ENCODE assay signal across 1 cellular context in the genomic region with DNA sequence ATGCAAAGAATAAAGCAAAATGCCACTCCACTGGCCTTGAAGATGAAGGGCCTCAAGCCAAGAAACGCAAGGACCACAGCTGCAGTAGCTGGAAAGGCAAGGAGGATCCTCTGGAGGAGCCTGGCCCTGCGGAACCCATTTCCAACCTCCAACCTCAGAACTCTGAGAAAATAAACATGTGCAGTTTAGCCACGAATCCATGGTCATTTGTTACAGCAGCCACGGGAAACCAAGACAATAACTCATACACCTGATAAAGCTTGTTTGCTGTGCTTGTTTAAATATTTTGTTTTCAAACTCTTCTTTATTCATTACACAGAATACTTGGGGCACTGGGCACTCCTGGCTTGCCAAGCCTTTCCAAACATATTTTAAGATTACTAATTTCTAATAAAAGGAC.
TF ChIP-seq lines count a peak whose summit lies in the region.

No MANE protein-coding gene starts in this region.

TF ChIP-seq in GM23338, 12 proteins besides CTCF, POLR2A, EP300 and RAD21 (continued from another document):
- TF ChIP-seq, protein P1, sequence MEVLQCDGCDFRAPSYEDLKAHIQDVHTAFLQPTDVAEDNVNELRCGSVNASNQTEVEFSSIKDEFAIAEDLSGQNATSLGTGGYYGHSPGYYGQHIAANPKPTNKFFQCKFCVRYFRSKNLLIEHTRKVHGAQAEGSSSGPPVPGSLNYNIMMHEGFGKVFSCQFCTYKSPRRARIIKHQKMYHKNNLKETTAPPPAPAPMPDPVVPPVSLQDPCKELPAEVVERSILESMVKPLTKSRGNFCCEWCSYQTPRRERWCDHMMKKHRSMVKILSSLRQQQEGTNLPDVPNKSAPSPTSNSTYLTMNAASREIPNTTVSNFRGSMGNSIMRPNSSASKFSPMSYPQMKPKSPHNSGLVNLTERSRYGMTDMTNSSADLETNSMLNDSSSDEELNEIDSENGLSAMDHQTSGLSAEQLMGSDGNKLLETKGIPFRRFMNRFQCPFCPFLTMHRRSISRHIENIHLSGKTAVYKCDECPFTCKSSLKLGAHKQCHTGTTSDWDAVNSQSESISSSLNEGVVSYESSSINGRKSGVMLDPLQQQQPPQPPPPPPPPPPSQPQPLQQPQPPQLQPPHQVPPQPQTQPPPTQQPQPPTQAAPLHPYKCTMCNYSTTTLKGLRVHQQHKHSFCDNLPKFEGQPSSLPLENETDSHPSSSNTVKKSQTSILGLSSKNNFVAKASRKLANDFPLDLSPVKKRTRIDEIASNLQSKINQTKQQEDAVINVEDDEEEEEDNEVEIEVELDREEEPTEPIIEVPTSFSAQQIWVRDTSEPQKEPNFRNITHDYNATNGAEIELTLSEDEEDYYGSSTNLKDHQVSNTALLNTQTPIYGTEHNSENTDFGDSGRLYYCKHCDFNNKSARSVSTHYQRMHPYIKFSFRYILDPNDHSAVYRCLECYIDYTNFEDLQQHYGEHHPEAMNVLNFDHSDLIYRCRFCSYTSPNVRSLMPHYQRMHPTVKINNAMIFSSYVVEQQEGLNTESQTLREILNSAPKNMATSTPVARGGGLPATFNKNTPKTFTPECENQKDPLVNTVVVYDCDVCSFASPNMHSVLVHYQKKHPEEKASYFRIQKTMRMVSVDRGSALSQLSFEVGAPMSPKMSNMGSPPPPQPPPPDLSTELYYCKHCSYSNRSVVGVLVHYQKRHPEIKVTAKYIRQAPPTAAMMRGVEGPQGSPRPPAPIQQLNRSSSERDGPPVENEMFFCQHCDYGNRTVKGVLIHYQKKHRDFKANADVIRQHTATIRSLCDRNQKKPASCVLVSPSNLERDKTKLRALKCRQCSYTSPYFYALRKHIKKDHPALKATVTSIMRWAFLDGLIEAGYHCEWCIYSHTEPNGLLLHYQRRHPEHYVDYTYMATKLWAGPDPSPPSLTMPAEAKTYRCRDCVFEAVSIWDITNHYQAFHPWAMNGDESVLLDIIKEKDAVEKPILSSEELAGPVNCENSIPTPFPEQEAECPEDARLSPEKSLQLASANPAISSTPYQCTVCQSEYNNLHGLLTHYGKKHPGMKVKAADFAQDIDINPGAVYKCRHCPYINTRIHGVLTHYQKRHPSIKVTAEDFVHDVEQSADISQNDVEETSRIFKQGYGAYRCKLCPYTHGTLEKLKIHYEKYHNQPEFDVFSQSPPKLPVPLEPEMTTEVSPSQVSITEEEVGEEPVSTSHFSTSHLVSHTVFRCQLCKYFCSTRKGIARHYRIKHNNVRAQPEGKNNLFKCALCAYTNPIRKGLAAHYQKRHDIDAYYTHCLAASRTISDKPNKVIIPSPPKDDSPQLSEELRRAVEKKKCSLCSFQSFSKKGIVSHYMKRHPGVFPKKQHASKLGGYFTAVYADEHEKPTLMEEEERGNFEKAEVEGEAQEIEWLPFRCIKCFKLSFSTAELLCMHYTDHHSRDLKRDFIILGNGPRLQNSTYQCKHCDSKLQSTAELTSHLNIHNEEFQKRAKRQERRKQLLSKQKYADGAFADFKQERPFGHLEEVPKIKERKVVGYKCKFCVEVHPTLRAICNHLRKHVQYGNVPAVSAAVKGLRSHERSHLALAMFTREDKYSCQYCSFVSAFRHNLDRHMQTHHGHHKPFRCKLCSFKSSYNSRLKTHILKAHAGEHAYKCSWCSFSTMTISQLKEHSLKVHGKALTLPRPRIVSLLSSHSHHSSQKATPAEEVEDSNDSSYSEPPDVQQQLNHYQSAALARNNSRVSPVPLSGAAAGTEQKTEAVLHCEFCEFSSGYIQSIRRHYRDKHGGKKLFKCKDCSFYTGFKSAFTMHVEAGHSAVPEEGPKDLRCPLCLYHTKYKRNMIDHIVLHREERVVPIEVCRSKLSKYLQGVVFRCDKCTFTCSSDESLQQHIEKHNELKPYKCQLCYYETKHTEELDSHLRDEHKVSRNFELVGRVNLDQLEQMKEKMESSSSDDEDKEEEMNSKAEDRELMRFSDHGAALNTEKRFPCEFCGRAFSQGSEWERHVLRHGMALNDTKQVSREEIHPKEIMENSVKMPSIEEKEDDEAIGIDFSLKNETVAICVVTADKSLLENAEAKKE (CRISPR knock-in tag; IDR thresholded peaks at IDR 0.05): no peak
- TF ChIP-seq STAT1 (IDR thresholded peaks at IDR 0.05; ENCODE audit: unreplicated experiment) (no peak), ZNF331 (CRISPR knock-in tag; IDR thresholded peaks at IDR 0.05; ENCODE audit: low read depth) (no peak), JUNB (IDR thresholded peaks at IDR 0.05; ENCODE audit: unreplicated experiment) (no peak)
TF ChIP-seq in GM23338: peak in this region for 0.
